In genomic region chr7:38374507-38374906, GRCh38 we compare ENCODE assay signal across 7 cellular contexts.
DNase-seq lines count a peak whose midpoint lies in the region; ATAC-seq and TF ChIP-seq lines count a peak whose summit lies in the region.

No MANE protein-coding gene starts in this region.

- no peaks in the 10 kb centered on the region for H3K79me2 ChIP-seq in HCT116 (ENCODE audit: insufficient read depth, low read length)
- no peaks in the 10 kb centered on the region for H3K79me2 ChIP-seq in SK-N-SH (ENCODE audit: insufficient read depth)

- H4K20me1 ChIP-seq in HCT116 (ENCODE audit: insufficient read depth): no peaks in the 10 kb centered on the region
- H4K20me1 ChIP-seq in SK-N-SH (ENCODE audit: insufficient read depth): no peaks in the 10 kb centered on the region

- H3K36me3 ChIP-seq in HCT116 (ENCODE audit: control insufficient read depth in 1 of 2, insufficient read depth in 2 of 2, low read length in 2 of 2): no peaks in the 10 kb centered on the region
- H3K36me3 ChIP-seq in SK-N-SH (replicated peaks in 1 of 2; ENCODE audit: control insufficient read depth in 1 of 2, insufficient read depth in 2 of 2, low read length in 1 of 2): no peaks in the 10 kb centered on the region
- H3K36me3 ChIP-seq in body of pancreas (replicated peaks in 1 of 2; ENCODE audit: insufficient read depth in 1 of 2, low read depth in 2 of 2): no peaks in the 10 kb centered on the region

- CTCF ChIA-PET in HCT116 (lab: Charles Lee) (interaction anchor here (0.6 to 1.3 kb wide), 13 partner anchors 10 to 506 kb away, joined by 3 to 11 read pairs (median 5); no protein-coding TSS in a partner anchor), SK-N-SH (lab: Yijun Ruan, JAX) (interaction anchor here (0.6 to 6.3 kb wide), 49 partner anchors 9 to 1168 kb away, joined by 3 to 31 read pairs (median 4); partner anchors contain the start of gene SFRP4)

- H3K4me2 ChIP-seq in HCT116 (ENCODE audit: low read length) (no peak overlapping the region), SK-N-SH (no peak overlapping the region)

- 43% methylated on average over 6 of the region's 6 CpGs for WGBS in SK-N-SH (ENCODE audit: low lambda C conversion rate)
- 40 to 47% methylated on average over 6 of the region's 6 CpGs for WGBS in body of pancreas, 2 donors

- POLR2A ChIA-PET in HCT116 (lab: Charles Lee) (no interaction called here), SK-N-SH (lab: Yijun Ruan, JAX) (no interaction called here)

- no peak overlapping the region for H2AFZ ChIP-seq in HCT116 (ENCODE audit: low read depth, low read length, poor library complexity, severe bottlenecking)
- H2AFZ ChIP-seq in SK-N-SH (ENCODE audit: low read depth): no peak overlapping the region

- no peak overlapping the region for H3K9ac ChIP-seq in HCT116 (ENCODE audit: low read length)
- H3K9ac ChIP-seq in SK-N-SH: no peak overlapping the region

- H3K9me2 ChIP-seq in HCT116 (ENCODE audit: insufficient read depth) (no peaks in the 10 kb centered on the region), SK-N-SH (no peaks in the 10 kb centered on the region)

- H3K27ac ChIP-seq in HCT116 (ENCODE audit: low read depth, low read length) (no peak overlapping the region), SK-N-SH (ENCODE audit: low read depth in 2 of 2, low read length in 1 of 2) (no peak overlapping the region), body of pancreas (no peak overlapping the region)

- DNase-seq in ELR (ENCODE audit: low read depth) (peak; percentile 56), HCT116 (ENCODE audit: low read depth, low spot score) (no peak), SK-N-SH (peak; percentile 59), body of pancreas (peak in 2 of 4 donors; percentile 37 to 40), medulla oblongata (ENCODE audit: extremely low spot score) (peak; percentile 63), NCI-H128 (lab: John Stamatoyannopoulos, UW; ENCODE audit: unreplicated experiment) (no peak)

- TF ChIP-seq RAD21 in HCT116 (IDR thresholded peaks at IDR 0.05; ENCODE audit: low read depth) (peak; percentile 48), SK-N-SH (IDR thresholded peaks at IDR 0.05; ENCODE audit: low read length) (peak; percentile 71)

- TF ChIP-seq EP300 in SK-N-SH (IDR thresholded peaks at IDR 0.05; ENCODE audit: borderline replicate concordance in 1 of 2, low read depth in 1 of 2, low read length in 1 of 2): no peak

- no peak for TF ChIP-seq POLR2A in HCT116 (IDR thresholded peaks at IDR 0.05; ENCODE audit: borderline replicate concordance, extremely low read depth, insufficient read depth, insufficient read length)
- no peak for TF ChIP-seq POLR2A in body of pancreas (IDR thresholded peaks at IDR 0.05)

- H3K4me3 ChIP-seq in HCT116 (replicated peaks in 1 of 2; ENCODE audit: low read depth in 1 of 2, low read length in 2 of 2) (no peak overlapping the region), SK-N-SH (ENCODE audit: low read depth in 2 of 2, low read length in 1 of 2) (no peak overlapping the region), body of pancreas (no peak overlapping the region)

- ATAC-seq in HCT116: no peak
- no peak for ATAC-seq in body of pancreas
- no peak for ATAC-seq in HG03175 (IDR thresholded peaks at IDR 0.05; ENCODE audit: unreplicated experiment)

- no peaks in the 10 kb centered on the region for H3F3A ChIP-seq in SK-N-SH (replicated peaks; ENCODE audit: insufficient read depth)

- H3K9me3 ChIP-seq in HCT116 (ENCODE audit: control insufficient read depth in 1 of 2, insufficient read depth in 1 of 2, low read depth in 1 of 2, low read length in 2 of 2): no peaks in the 10 kb centered on the region
- H3K9me3 ChIP-seq in SK-N-SH: no peaks in the 10 kb centered on the region
- no peaks in the 10 kb centered on the region for H3K9me3 ChIP-seq in body of pancreas

- H3K27me3 ChIP-seq in HCT116 (ENCODE audit: insufficient read depth, low read length) (peaks cover 9% of the 10 kb centered on the region), SK-N-SH (ENCODE audit: insufficient read depth) (no peaks in the 10 kb centered on the region; the same call in 1 of the 2 replicates), body of pancreas (no peaks in the 10 kb centered on the region)

- TF ChIP-seq CTCF in HCT116 (IDR thresholded peaks at IDR 0.05 in 2 of 3, conservative IDR thresholded peaks at IDR 0.05 in 1 of 3; ENCODE audit: borderline replicate concordance in 1 of 3, insufficient read depth in 1 of 3, low read depth in 2 of 3, low read length in 2 of 3): peak; percentile 26 to 82 (median 65); a peak in 5 of 6 replicates
- TF ChIP-seq CTCF in SK-N-SH (IDR thresholded peaks at IDR 0.05): peak; percentile 90
- peak in 5 of 7 experiments; percentile 22 to 44 (median 32) for TF ChIP-seq CTCF in body of pancreas (IDR thresholded peaks at IDR 0.05)

- RAD21 ChIA-PET in HCT116 (lab: Charles Lee; ENCODE audit: low non-redundant PET in 1 of 2, low total read pairs in 2 of 2, uncharacterized antibody in 2 of 2, unreplicated experiment in 2 of 2): interaction anchor here in 1 of 2 experiments (1.0 kb wide), 1 partner anchor 11 kb away, joined by 3 read pairs; no protein-coding TSS in a partner anchor

- H3K4me1 ChIP-seq in HCT116 (ENCODE audit: control insufficient read depth in 1 of 2, insufficient read depth in 2 of 2, low read length in 2 of 2) (peaks cover 0 to 2% of the 10 kb centered on the region in 2 experiments; a peak in 2 of 4 replicates), SK-N-SH (ENCODE audit: control insufficient read depth in 1 of 2, insufficient read depth in 2 of 2, low read depth in 1 of 2, low read length in 1 of 2) (peaks cover 0 to 9% of the 10 kb centered on the region in 2 experiments; a peak in 2 of 4 replicates), body of pancreas (no peaks in the 10 kb centered on the region)

- intact Hi-C loops in HCT116 (cut with micrococcal nuclease) (loop anchor here (10.0 kb wide), 1 partner anchor 1140 kb away; no protein-coding TSS in a partner anchor), body of pancreas (cut with DNase I) (no loop called here)

- no TSS peak for BruUV-seq in HCT116 (replicated peaks; lab: Mats Ljungman, UMichigan)

TF ChIP-seq in HCT116, 20 proteins besides CTCF, POLR2A, EP300 and RAD21:
- TF ChIP-seq, protein P1, sequence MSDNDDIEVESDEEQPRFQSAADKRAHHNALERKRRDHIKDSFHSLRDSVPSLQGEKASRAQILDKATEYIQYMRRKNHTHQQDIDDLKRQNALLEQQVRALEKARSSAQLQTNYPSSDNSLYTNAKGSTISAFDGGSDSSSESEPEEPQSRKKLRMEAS (IDR thresholded peaks at IDR 0.05): no peak
- TF ChIP-seq JUND (IDR thresholded peaks at IDR 0.05) (no peak), CEBPB (IDR thresholded peaks at IDR 0.05; ENCODE audit: low read depth) (no peak), SIN3A (IDR thresholded peaks at IDR 0.05; ENCODE audit: low read depth) (no peak), SRF (IDR thresholded peaks at IDR 0.05; ENCODE audit: low read depth) (no peak), EGR1 (IDR thresholded peaks at IDR 0.05; ENCODE audit: low read depth) (no peak)
TF ChIP-seq in HCT116: peak in this region for 0.

TF ChIP-seq in SK-N-SH, 30 proteins besides CTCF, POLR2A, EP300 and RAD21:
- no peak for TF ChIP-seq FOSL2 (IDR thresholded peaks at IDR 0.05; ENCODE audit: borderline replicate concordance, low read depth)
- no peak for TF ChIP-seq YY1 (IDR thresholded peaks at IDR 0.05; ENCODE audit: low read depth)
- TF ChIP-seq, protein P2, sequence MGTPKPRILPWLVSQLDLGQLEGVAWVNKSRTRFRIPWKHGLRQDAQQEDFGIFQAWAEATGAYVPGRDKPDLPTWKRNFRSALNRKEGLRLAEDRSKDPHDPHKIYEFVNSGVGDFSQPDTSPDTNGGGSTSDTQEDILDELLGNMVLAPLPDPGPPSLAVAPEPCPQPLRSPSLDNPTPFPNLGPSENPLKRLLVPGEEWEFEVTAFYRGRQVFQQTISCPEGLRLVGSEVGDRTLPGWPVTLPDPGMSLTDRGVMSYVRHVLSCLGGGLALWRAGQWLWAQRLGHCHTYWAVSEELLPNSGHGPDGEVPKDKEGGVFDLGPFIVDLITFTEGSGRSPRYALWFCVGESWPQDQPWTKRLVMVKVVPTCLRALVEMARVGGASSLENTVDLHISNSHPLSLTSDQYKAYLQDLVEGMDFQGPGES (IDR thresholded peaks at IDR 0.05; ENCODE audit: low read depth, low read length): no peak
- TF ChIP-seq EZH2phosphoT487 (IDR thresholded peaks at IDR 0.05; ENCODE audit: borderline replicate concordance, low read depth): no peak
- no peak for TF ChIP-seq NRF1 (IDR thresholded peaks at IDR 0.05; ENCODE audit: low read depth, low read length)
- no peak for TF ChIP-seq GATA2 (CRISPR knock-in tag; IDR thresholded peaks at IDR 0.05)
- no peak for TF ChIP-seq TEAD4 (IDR thresholded peaks at IDR 0.05; ENCODE audit: borderline replicate concordance, insufficient read depth)

Comparison
In these comparisons a context has a peak if more than half of its experiments do, and no peak if none do; other contexts are left out.
1. DNase-seq: peak in ELR (single experiment), SK-N-SH (single experiment) and medulla oblongata (single experiment); none in HCT116 (single experiment) and NCI-H128 (single experiment).
2. CTCF ChIP-seq: peak in every context shown above with its lines; median percentile 90 in SK-N-SH; 65 in HCT116; 32 in body of pancreas.